In genomic region chr11:47564933-47565339, GRCh38 we compare ENCODE assay signal across 8 cellular contexts. TPM values are rescaled to one million over a fixed set of nuclear protein-coding genes. Genes with fewer than 3 reads are reported as not detected.
DNase-seq lines count a peak whose midpoint lies in the region; ATAC-seq and TF ChIP-seq lines count a peak whose summit lies in the region.

No MANE protein-coding gene starts in this region.

- H3K4me1 ChIP-seq in skeletal muscle tissue (ENCODE audit: control insufficient read depth in 3 of 3, insufficient read depth in 3 of 3, low read length in 3 of 3): peaks cover 5 to 31% (median 12%) of the 10 kb centered on the region in 3 donors

- H3K9ac ChIP-seq in skeletal muscle tissue (ENCODE audit: low read depth in 1 of 3, low read length in 3 of 3): peak overlapping the region; percentile 86 to 97 (median 96)

- peak overlapping the region; percentile 71 to 89 (median 84) for H3K4me3 ChIP-seq in skeletal muscle tissue (ENCODE audit: low read length in 3 of 3)

- H3K27me3 ChIP-seq in skeletal muscle tissue (ENCODE audit: control insufficient read depth in 3 of 3, insufficient read depth in 3 of 3, low read length in 3 of 3): no peaks in the 10 kb centered on the region

- ATAC-seq in Right ventricle myocardium superior (ENCODE audit: poor library complexity) (peak; percentile 10), HG02973 (IDR thresholded peaks at IDR 0.05; ENCODE audit: unreplicated experiment) (no peak)

- peaks cover 26% of the 10 kb centered on the region for H3K4me1 Mint-ChIP-seq in activated naive CD4-positive, alpha-beta T cell treated with anti-CD3 and anti-CD28 coated beads for 36 hours (ENCODE audit: low read depth)

- H3K9me3 Mint-ChIP-seq in activated naive CD4-positive, alpha-beta T cell treated with anti-CD3 and anti-CD28 coated beads for 36 hours: no peaks in the 10 kb centered on the region

- intact Hi-C loops in activated naive CD4-positive, alpha-beta T cell treated with anti-CD3 and anti-CD28 coated beads for 36 hours (cut with micrococcal nuclease): loop anchor here (1.0 kb wide), 2 partner anchors 12 to 14 kb away; partner anchors contain the start of genes CELF1 and NDUFS3
- intact Hi-C loops in Right ventricle myocardium superior (cut with DNase I): no loop called here

- CTCF ChIA-PET in activated naive CD4-positive, alpha-beta T cell treated with anti-CD3 and anti-CD28 coated beads for 36 hours (lab: Charles Lee): interaction anchor here (0.6 to 1.9 kb wide), 9 partner anchors 9 to 1224 kb away, joined by 3 to 5 read pairs (median 4); partner anchors contain the start of gene CELF1

- peak overlapping the region; percentile 83 for H3K4me3 Mint-ChIP-seq in activated naive CD4-positive, alpha-beta T cell treated with anti-CD3 and anti-CD28 coated beads for 36 hours

- no peaks in the 10 kb centered on the region for H3K27me3 Mint-ChIP-seq in activated naive CD4-positive, alpha-beta T cell treated with anti-CD3 and anti-CD28 coated beads for 36 hours (ENCODE audit: low read depth)

- peaks cover 6% of the 10 kb centered on the region for H3K36me3 Mint-ChIP-seq in activated naive CD4-positive, alpha-beta T cell treated with anti-CD3 and anti-CD28 coated beads for 36 hours (ENCODE audit: low read depth)

- H3K27ac ChIP-seq in VCaP (peak overlapping the region; percentile 83), skeletal muscle tissue (ENCODE audit: low read depth, low read length) (peak overlapping the region; percentile 85)

- no peak for DNase-seq in activated naive CD4-positive, alpha-beta T cell treated with anti-CD3 and anti-CD28 coated beads for 36 hours
- DNase-seq in activated naive CD4-positive, alpha-beta T cell treated with Interleukin-2 at 50 U/mL for 16 hours: no peak
- DNase-seq in Right ventricle myocardium superior (no peak), NCI-H82 treated with DMSO at 0.1 percent for 48 hours (lab: John Stamatoyannopoulos, UW; ENCODE audit: unreplicated experiment) (no peak), AG20443 (ENCODE audit: low spot score) (no peak)

- H3K36me3 ChIP-seq in skeletal muscle tissue (ENCODE audit: control insufficient read depth in 3 of 3, insufficient read depth in 3 of 3, low read length in 3 of 3): peaks cover 2 to 8% (median 7%) of the 10 kb centered on the region in 3 donors

- no peaks in the 10 kb centered on the region for H3K9me3 ChIP-seq in skeletal muscle tissue (ENCODE audit: control insufficient read depth in 3 of 3, low read length in 3 of 3)

- TF ChIP-seq CTCF in VCaP (conservative IDR thresholded peaks at IDR 0.05): no peak

- peak overlapping the region; percentile 75 for H3K27ac Mint-ChIP-seq in activated naive CD4-positive, alpha-beta T cell treated with anti-CD3 and anti-CD28 coated beads for 36 hours

RNA-seq across cellular contexts. Expression of gene PTPMT1, which starts 0.5 kb away (rescaled TPM):
- total RNA-seq in activated naive CD4-positive, alpha-beta T cell treated with anti-CD3 and anti-CD28 coated beads for 36 hours: 10 to 100 TPM; 46.9 to 49.2 TPM
- total RNA-seq in Right ventricle myocardium superior (20.9 TPM), skeletal muscle tissue (18.8 TPM)

RNA-seq across cellular contexts. Expression of gene CELF1, which starts 12.0 kb away (rescaled TPM):
- 100 to 1,000 TPM; 104 to 105 TPM for total RNA-seq in activated naive CD4-positive, alpha-beta T cell treated with anti-CD3 and anti-CD28 coated beads for 36 hours
- 97.4 TPM for total RNA-seq in Right ventricle myocardium superior
- 74.6 TPM for total RNA-seq in skeletal muscle tissue

RNA-seq across cellular contexts. Expression of gene KBTBD4, which starts 13.8 kb away (rescaled TPM):
- 10 to 100 TPM; 13.8 to 15.4 TPM for total RNA-seq in activated naive CD4-positive, alpha-beta T cell treated with anti-CD3 and anti-CD28 coated beads for 36 hours
- total RNA-seq in Right ventricle myocardium superior: 12.9 TPM
- total RNA-seq in skeletal muscle tissue: 19.8 TPM

RNA-seq across cellular contexts. Expression of gene NDUFS3, which starts 13.9 kb away (rescaled TPM):
- total RNA-seq in activated naive CD4-positive, alpha-beta T cell treated with anti-CD3 and anti-CD28 coated beads for 36 hours: 100 to 1,000 TPM; 123 to 124 TPM
- total RNA-seq in Right ventricle myocardium superior (350 TPM), skeletal muscle tissue (95.5 TPM)

RNA-seq across cellular contexts. Expression of gene FAM180B, which starts 21.5 kb away (rescaled TPM):
- total RNA-seq in activated naive CD4-positive, alpha-beta T cell treated with anti-CD3 and anti-CD28 coated beads for 36 hours: not detected
- total RNA-seq in Right ventricle myocardium superior (not detected), skeletal muscle tissue (2.1 TPM)
